In the genomic region with DNA sequence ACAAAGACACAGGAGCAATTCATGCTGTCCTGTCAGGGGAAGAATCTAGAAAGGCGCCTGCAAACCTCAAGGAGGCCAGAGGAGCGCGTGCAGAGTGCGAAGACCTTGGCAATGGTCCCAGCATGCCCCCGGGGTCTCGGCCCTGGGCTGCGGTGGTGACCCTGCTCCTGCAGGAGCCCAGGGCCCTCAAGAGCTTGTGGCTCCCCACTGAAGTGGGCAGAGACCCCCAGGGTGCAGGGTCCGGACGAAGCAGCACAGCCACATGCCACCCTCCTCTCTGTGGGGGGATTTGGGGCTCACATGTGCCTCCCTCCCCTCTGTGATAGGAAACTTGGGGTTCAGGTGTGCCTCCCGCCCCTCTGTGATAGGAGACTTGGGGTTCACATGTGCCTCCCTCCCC, we compare ENCODE assay signal across 1 cellular context.
TF ChIP-seq lines count a peak whose summit lies in the region.

No MANE protein-coding gene starts in this region.

TF ChIP-seq in IMR-90, 13 proteins besides CTCF, POLR2A, EP300 and RAD21:
- TF ChIP-seq FOS (IDR thresholded peaks at IDR 0.05; ENCODE audit: low read depth, low read length) (no peak), RCOR1 (IDR thresholded peaks at IDR 0.05; ENCODE audit: insufficient replicate concordance, low read length) (no peak), CHD1 (IDR thresholded peaks at IDR 0.05; ENCODE audit: low read depth, low read length) (no peak), MAZ (IDR thresholded peaks at IDR 0.05; ENCODE audit: borderline replicate concordance, low read depth, low read length) (no peak), RFX5 (IDR thresholded peaks at IDR 0.05; ENCODE audit: low read depth, low read length) (no peak), MAFK (IDR thresholded peaks at IDR 0.05; ENCODE audit: low read depth, low read length) (no peak), NFE2L2 (IDR thresholded peaks at IDR 0.05; ENCODE audit: low read depth, low read length) (no peak), CEBPB (IDR thresholded peaks at IDR 0.05; ENCODE audit: low read depth, low read length) (no peak), SMC3 (IDR thresholded peaks at IDR 0.05; ENCODE audit: low read depth, low read length) (no peak), MXI1 (IDR thresholded peaks at IDR 0.05; ENCODE audit: borderline replicate concordance, low read depth, low read length) (no peak), BHLHE40 (IDR thresholded peaks at IDR 0.05; ENCODE audit: low read depth, low read length) (no peak)
- TF ChIP-seq, protein P1, sequence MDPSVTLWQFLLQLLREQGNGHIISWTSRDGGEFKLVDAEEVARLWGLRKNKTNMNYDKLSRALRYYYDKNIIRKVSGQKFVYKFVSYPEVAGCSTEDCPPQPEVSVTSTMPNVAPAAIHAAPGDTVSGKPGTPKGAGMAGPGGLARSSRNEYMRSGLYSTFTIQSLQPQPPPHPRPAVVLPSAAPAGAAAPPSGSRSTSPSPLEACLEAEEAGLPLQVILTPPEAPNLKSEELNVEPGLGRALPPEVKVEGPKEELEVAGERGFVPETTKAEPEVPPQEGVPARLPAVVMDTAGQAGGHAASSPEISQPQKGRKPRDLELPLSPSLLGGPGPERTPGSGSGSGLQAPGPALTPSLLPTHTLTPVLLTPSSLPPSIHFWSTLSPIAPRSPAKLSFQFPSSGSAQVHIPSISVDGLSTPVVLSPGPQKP (IDR thresholded peaks at IDR 0.05; ENCODE audit: borderline replicate concordance, low read depth, low read length), result no peak
- TF ChIP-seq, protein P2, sequence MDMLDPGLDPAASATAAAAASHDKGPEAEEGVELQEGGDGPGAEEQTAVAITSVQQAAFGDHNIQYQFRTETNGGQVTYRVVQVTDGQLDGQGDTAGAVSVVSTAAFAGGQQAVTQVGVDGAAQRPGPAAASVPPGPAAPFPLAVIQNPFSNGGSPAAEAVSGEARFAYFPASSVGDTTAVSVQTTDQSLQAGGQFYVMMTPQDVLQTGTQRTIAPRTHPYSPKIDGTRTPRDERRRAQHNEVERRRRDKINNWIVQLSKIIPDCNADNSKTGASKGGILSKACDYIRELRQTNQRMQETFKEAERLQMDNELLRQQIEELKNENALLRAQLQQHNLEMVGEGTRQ (IDR thresholded peaks at IDR 0.05; ENCODE audit: low read depth, low read length), result no peak
TF ChIP-seq in IMR-90: peak in this region for 0.
